In the genomic region with DNA sequence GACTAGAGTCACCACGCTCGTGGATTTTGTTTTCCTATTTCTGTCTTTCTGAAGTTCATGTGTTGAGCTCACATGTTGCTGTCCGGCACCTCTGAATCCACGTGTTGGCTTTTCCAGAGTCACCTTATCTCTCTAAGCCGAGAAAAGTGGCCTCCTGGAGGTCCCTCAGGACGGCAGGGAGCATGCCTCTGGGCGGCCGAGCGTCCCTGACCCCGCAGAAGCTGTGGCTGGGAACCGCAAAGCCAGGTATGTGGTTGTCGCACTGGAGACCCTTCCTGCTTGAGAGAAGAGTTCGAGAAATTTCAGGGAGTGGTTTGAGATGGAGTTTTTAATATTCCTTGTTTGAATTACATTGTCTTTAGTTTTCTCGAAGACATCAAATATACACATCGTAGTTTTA, we compare ENCODE assay signal across 1 cellular context.
TF ChIP-seq lines count a peak whose summit lies in the region.

No MANE protein-coding gene starts in this region.

TF ChIP-seq in HCT116, 20 proteins besides CTCF, POLR2A, EP300 and RAD21:
- TF ChIP-seq SIN3A (IDR thresholded peaks at IDR 0.05; ENCODE audit: low read depth) (no peak), ELF1 (IDR thresholded peaks at IDR 0.05; ENCODE audit: borderline replicate concordance, low read depth) (no peak), YY1 (IDR thresholded peaks at IDR 0.05; ENCODE audit: extremely low read depth, insufficient replicate concordance, low read depth, low read length) (no peak), EZH2 (IDR thresholded peaks at IDR 0.05) (no peak), CBX3 (IDR thresholded peaks at IDR 0.05; ENCODE audit: low read depth) (no peak), SRF (IDR thresholded peaks at IDR 0.05; ENCODE audit: low read depth) (no peak), POLR2AphosphoS5 (IDR thresholded peaks at IDR 0.05; ENCODE audit: low read depth, low read length) (no peak)
- TF ChIP-seq, protein P1, sequence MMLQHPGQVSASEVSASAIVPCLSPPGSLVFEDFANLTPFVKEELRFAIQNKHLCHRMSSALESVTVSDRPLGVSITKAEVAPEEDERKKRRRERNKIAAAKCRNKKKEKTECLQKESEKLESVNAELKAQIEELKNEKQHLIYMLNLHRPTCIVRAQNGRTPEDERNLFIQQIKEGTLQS (IDR thresholded peaks at IDR 0.05): no peak
